1 cellular context compared by ENCODE assay signal in genomic region chr10:7397049-7397448, GRCh38.
TF ChIP-seq lines count a peak whose summit lies in the region.

No MANE protein-coding gene starts in this region.

TF ChIP-seq in K562, 482 proteins besides CTCF, POLR2A, EP300 and RAD21 (continued from another document):
- TF ChIP-seq, protein P1, sequence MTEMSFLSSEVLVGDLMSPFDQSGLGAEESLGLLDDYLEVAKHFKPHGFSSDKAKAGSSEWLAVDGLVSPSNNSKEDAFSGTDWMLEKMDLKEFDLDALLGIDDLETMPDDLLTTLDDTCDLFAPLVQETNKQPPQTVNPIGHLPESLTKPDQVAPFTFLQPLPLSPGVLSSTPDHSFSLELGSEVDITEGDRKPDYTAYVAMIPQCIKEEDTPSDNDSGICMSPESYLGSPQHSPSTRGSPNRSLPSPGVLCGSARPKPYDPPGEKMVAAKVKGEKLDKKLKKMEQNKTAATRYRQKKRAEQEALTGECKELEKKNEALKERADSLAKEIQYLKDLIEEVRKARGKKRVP (CRISPR knock-in tag; IDR thresholded peaks at IDR 0.05), result no peak
